Comparison of ENCODE assay signal across 7 cellular contexts in genomic region chr2:103945083-103945482, GRCh38.
"Had no signal": no experiment of that assay in that cellular context is flagged by ENCODE, and none has a peak within 500 bp of the region (broad histone marks: within the 10 kb centered on the region; RNA-seq: fewer than 3 reads in every experiment).

No MANE protein-coding gene starts in this region.

- H3K4me2 ChIP-seq: KMS-11 had no signal

- H3K27ac Mint-ChIP-seq: IgD-negative memory B cell had no signal

- H3K9ac ChIP-seq: KMS-11 had no signal

- DNase-seq: Karpas-422, KBM-7, KG1 had no signal

- FAIRE-seq: HTR-8/SVneo had no signal

- H3K27me3 Mint-ChIP-seq: IgD-negative memory B cell had no signal

- H3K27ac ChIP-seq: HL-60, KMS-11 had no signal

- H3K4me3 Mint-ChIP-seq: IgD-negative memory B cell had no signal
